8 cellular contexts compared by ENCODE assay signal in genomic region chr9:19229725-19230355, GRCh38. TPM values are rescaled to one million over a fixed set of nuclear protein-coding genes. Genes with fewer than 3 reads are reported as not detected.
DNase-seq lines count a peak whose midpoint lies in the region; FAIRE-seq and TF ChIP-seq lines count a peak whose summit lies in the region.

No MANE protein-coding gene starts in this region.

- FAIRE-seq in kidney (lab: Jason Lieb, UNC) = no peak

- DNase-seq in GM12864 (ENCODE audit: low read depth) = peak; percentile 30
- peak; percentile 98 for DNase-seq in H7
- peak; percentile 83 for DNase-seq in Karpas-422
- DNase-seq in SK-MEL-5 (ENCODE audit: low read depth, low spot score) = peak; percentile 68
- DNase-seq in breast epithelium (ENCODE audit: low spot score in 2 of 2) = peak in 1 of 2 donors; percentile 53
- peak; percentile 91 for DNase-seq in kidney
- DNase-seq in stimulated activated CD8-positive, alpha-beta memory T cell treated with anti-CD3 and anti-CD28 coated beads, Interleukin-12 subunit alpha, Interleukin-12 subunit beta, amount 100 ng/mL, for 4 hours (ENCODE audit: low read depth) = peak; percentile 61
- no peak for DNase-seq in NCI-H2029 (lab: John Stamatoyannopoulos, UW)

- H2AFZ ChIP-seq in Karpas-422 (ENCODE audit: low read length) = peak overlapping the region; percentile 97

- intact Hi-C loops in breast epithelium (cut with DNase I; ENCODE audit: low total_unique reads) = no loop called here
- intact Hi-C loops in kidney (cut with DNase I) = no loop called here

- peak overlapping the region; percentile 93 for H3K4me2 ChIP-seq in Karpas-422 (ENCODE audit: low read depth, low read length, poor library complexity, severe bottlenecking)

- no peaks in the 10 kb centered on the region; the same call in 1 of the 2 replicates for H4K20me1 ChIP-seq in Karpas-422 (ENCODE audit: insufficient read depth, low read depth, low read length)

- peak overlapping the region; percentile 87; the same call in 1 of the 2 replicates for H3K27ac ChIP-seq in Karpas-422 (ENCODE audit: low read length)
- peak overlapping the region; percentile 98 to 99 for H3K27ac ChIP-seq in breast epithelium
- peak overlapping the region; percentile 97 for H3K27ac ChIP-seq in kidney (ENCODE audit: low read depth in 2 of 2, low read length in 2 of 2)

- no peak for TF ChIP-seq POLR2A in breast epithelium (IDR thresholded peaks at IDR 0.05)

- H3K9me2 ChIP-seq in Karpas-422 (replicated peaks; ENCODE audit: insufficient read depth, low read length) = no peaks in the 10 kb centered on the region

- H3K9me3 ChIP-seq in Karpas-422 (ENCODE audit: low read length) (no peaks in the 10 kb centered on the region), breast epithelium (no peaks in the 10 kb centered on the region), kidney (ENCODE audit: control insufficient read depth in 1 of 2, low read length in 2 of 2) (no peaks in the 10 kb centered on the region)

- H3K9ac ChIP-seq in Karpas-422 (ENCODE audit: low read length) (peak overlapping the region; percentile 91), kidney (ENCODE audit: low read length in 2 of 2) (peak overlapping the region; percentile 59 to 71)

- H3K36me3 ChIP-seq in H7 (replicated peaks; ENCODE audit: control insufficient read depth, insufficient read depth, low read length) (no peaks in the 10 kb centered on the region), Karpas-422 (ENCODE audit: insufficient read depth, low read length) (no peaks in the 10 kb centered on the region), breast epithelium (no peaks in the 10 kb centered on the region), kidney (ENCODE audit: control insufficient read depth in 1 of 2, insufficient read depth in 2 of 2, low read length in 2 of 2) (no peaks in the 10 kb centered on the region)

- H3K4me3 ChIP-seq in GM12864 (ENCODE audit: low read depth, low read length) (peak overlapping the region; percentile 99), H7 (ENCODE audit: insufficient read depth, low read depth, low read length) (peak overlapping the region; percentile 95), Karpas-422 (ENCODE audit: low read length) (peak overlapping the region; percentile 93), breast epithelium (peak overlapping the region; percentile 72 to 100 (median 97)), kidney (ENCODE audit: low read length in 2 of 2) (peak overlapping the region; percentile 73 to 80)

- H3K79me2 ChIP-seq in Karpas-422 (ENCODE audit: low read length) = peaks cover 41% of the 10 kb centered on the region

- H3K27me3 ChIP-seq in H7 (ENCODE audit: control insufficient read depth, insufficient read depth, low read length) (no peaks in the 10 kb centered on the region), Karpas-422 (ENCODE audit: low read length) (no peaks in the 10 kb centered on the region), breast epithelium (no peaks in the 10 kb centered on the region)

- peaks cover 31% of the 10 kb centered on the region for H3K4me1 ChIP-seq in Karpas-422 (ENCODE audit: low read length)
- H3K4me1 ChIP-seq in breast epithelium = peaks cover 0 to 8% of the 10 kb centered on the region in 2 donors
- peaks cover 6 to 9% of the 10 kb centered on the region in 2 donors for H3K4me1 ChIP-seq in kidney (ENCODE audit: control insufficient read depth in 1 of 2, insufficient read depth in 1 of 2, low read depth in 1 of 2, low read length in 2 of 2)

- in situ Hi-C loops in SK-MEL-5 (cut with HindIII; ENCODE audit: low pct_unique_long_range_greater_than_20kb, low sequenced_read_pairs) = no loop called here

- TF ChIP-seq CTCF in GM12864 (IDR thresholded peaks at IDR 0.05; ENCODE audit: low read depth, low read length, missing control alignments) (no peak), breast epithelium (IDR thresholded peaks at IDR 0.05) (no peak), kidney (IDR thresholded peaks at IDR 0.05; ENCODE audit: borderline replicate concordance, extremely low read depth, insufficient read depth) (no peak)

RNA-seq across cellular contexts. Expression of gene DENND4C, which starts 0.7 kb away (rescaled TPM):
- 21.4 and 35.7 TPM in 2 replicates for total RNA-seq in H7 (2014; rRNA removed; shearing (Covaris generic))
- 42.8 and 47.9 TPM in 2 replicates for total RNA-seq in Karpas-422 (2014; rRNA removed; shearing (Covaris generic); ENCODE audit: low replicate concordance)
- 25.0 and 25.7 TPM in 2 replicates for total RNA-seq in SK-MEL-5 (2014; rRNA removed; shearing (Covaris generic))
- 11.7 and 15.7 TPM in 2 replicates for polyA plus RNA-seq in SK-MEL-5 (2015; cell fraction: cytosol; rRNA removed)
- 20.3 and 21.5 TPM in 2 replicates for polyA plus RNA-seq in SK-MEL-5 (2015; cell fraction: nucleus; rRNA removed)
- total RNA-seq in breast epithelium (100 to 1,000 TPM; 146 to 158 (median 148) TPM), kidney (59.5 TPM)
- 6.2 TPM for polyA plus RNA-seq in kidney (ENCODE audit: insufficient read depth, low read depth, low replicate concordance)
